ENCODE assay signal across 25 cellular contexts in genomic region chr2:200404615-200405014, GRCh38.
DNase-seq lines count a peak whose midpoint lies in the region; ATAC-seq, FAIRE-seq and TF ChIP-seq lines count a peak whose summit lies in the region.
"Had no signal": no experiment of that assay in that cellular context is flagged by ENCODE, and none has a peak within 500 bp of the region (broad histone marks: within the 10 kb centered on the region; RNA-seq: fewer than 3 reads in every experiment).

No MANE protein-coding gene starts in this region.

- no peak for TF ChIP-seq CTCF in MCF 10A (IDR thresholded peaks at IDR 0.05; ENCODE audit: unreplicated experiment)
- TF ChIP-seq CTCF in kidney (IDR thresholded peaks at IDR 0.05; ENCODE audit: borderline replicate concordance, extremely low read depth, insufficient read depth) = no peak

- no peaks in the 10 kb centered on the region for H3K27me3 Mint-ChIP-seq in activated naive CD8-positive, alpha-beta T cell treated with anti-CD3 and anti-CD28 coated beads, Interleukin-2, amount 10 ng/mL, durations not matched to agents 7 days and 5 days
- no peaks in the 10 kb centered on the region for H3K27me3 Mint-ChIP-seq in activated naive CD8-positive, alpha-beta T cell treated with anti-CD3 and anti-CD28 coated beads, Interleukin-2, amount 50 U/mL, for 24 hours
- H3K27me3 Mint-ChIP-seq in MCF 10A (ENCODE audit: insufficient read depth, unreplicated experiment) = no peaks in the 10 kb centered on the region
- H3K27me3 Mint-ChIP-seq: activated CD4-positive, alpha-beta memory T cell treated with anti-CD3 and anti-CD28 coated beads for 36 hours had no signal

- no peak overlapping the region for H3K9ac ChIP-seq in mucosa of rectum (ENCODE audit: low read depth in 1 of 2, low read length in 2 of 2)
- H3K9ac ChIP-seq in kidney (ENCODE audit: low read length in 2 of 2) = no peak overlapping the region
- H3K9ac ChIP-seq: KMS-11 had no signal

- H3K27me3 ChIP-seq in mucosa of rectum (ENCODE audit: control insufficient read depth in 2 of 2, insufficient read depth in 2 of 2, low read length in 2 of 2) = no peaks in the 10 kb centered on the region
- H3K27me3 ChIP-seq: pancreas, sigmoid colon, tibial nerve had no signal

- H3K4me3 Mint-ChIP-seq in activated naive CD8-positive, alpha-beta T cell treated with anti-CD3 and anti-CD28 coated beads, Interleukin-2, amount 10 ng/mL, durations not matched to agents 7 days and 5 days = no peak overlapping the region
- no peak overlapping the region for H3K4me3 Mint-ChIP-seq in activated naive CD8-positive, alpha-beta T cell treated with anti-CD3 and anti-CD28 coated beads, Interleukin-2, amount 50 U/mL, for 24 hours
- no peak overlapping the region for H3K4me3 Mint-ChIP-seq in MCF 10A (ENCODE audit: unreplicated experiment)
- H3K4me3 Mint-ChIP-seq: activated CD4-positive, alpha-beta memory T cell treated with anti-CD3 and anti-CD28 coated beads for 36 hours had no signal

- no peaks in the 10 kb centered on the region for H3K9me3 ChIP-seq in mucosa of rectum (ENCODE audit: control insufficient read depth in 2 of 2, low read length in 2 of 2)
- H3K9me3 ChIP-seq in kidney (ENCODE audit: control insufficient read depth in 1 of 2, low read length in 2 of 2) = no peaks in the 10 kb centered on the region
- H3K9me3 ChIP-seq: pancreas, sigmoid colon, tibial nerve had no signal

- H3K36me3 Mint-ChIP-seq in activated naive CD8-positive, alpha-beta T cell treated with anti-CD3 and anti-CD28 coated beads, Interleukin-2, amount 10 ng/mL, durations not matched to agents 7 days and 5 days = peaks cover 39% of the 10 kb centered on the region
- no peaks in the 10 kb centered on the region for H3K36me3 Mint-ChIP-seq in activated naive CD8-positive, alpha-beta T cell treated with anti-CD3 and anti-CD28 coated beads, Interleukin-2, amount 50 U/mL, for 24 hours (ENCODE audit: low read depth)
- peaks cover 12% of the 10 kb centered on the region for H3K36me3 Mint-ChIP-seq in MCF 10A (ENCODE audit: insufficient read depth, unreplicated experiment)
- H3K36me3 Mint-ChIP-seq: activated CD4-positive, alpha-beta memory T cell treated with anti-CD3 and anti-CD28 coated beads for 36 hours had no signal

- H3K4me1 Mint-ChIP-seq in activated naive CD8-positive, alpha-beta T cell treated with anti-CD3 and anti-CD28 coated beads, Interleukin-2, amount 10 ng/mL, durations not matched to agents 7 days and 5 days = peaks cover 27% of the 10 kb centered on the region
- peaks cover 28% of the 10 kb centered on the region for H3K4me1 Mint-ChIP-seq in activated naive CD8-positive, alpha-beta T cell treated with anti-CD3 and anti-CD28 coated beads, Interleukin-2, amount 50 U/mL, for 24 hours
- peaks cover 38% of the 10 kb centered on the region for H3K4me1 Mint-ChIP-seq in MCF 10A (ENCODE audit: insufficient read depth, unreplicated experiment)

- H3K27ac ChIP-seq in mucosa of rectum (ENCODE audit: low read depth in 2 of 2, low read length in 2 of 2) (peak overlapping the region; percentile 80 to 87), kidney (ENCODE audit: low read depth in 2 of 2, low read length in 2 of 2) (no peak overlapping the region)
- H3K27ac ChIP-seq: KMS-11 had no signal

- ATAC-seq in activated naive CD8-positive, alpha-beta T cell treated with anti-CD3 and anti-CD28 coated beads, Interleukin-2, amount 10 ng/mL, durations not matched to agents 7 days and 5 days (ENCODE audit: low read depth) = no peak
- ATAC-seq in activated naive CD8-positive, alpha-beta T cell treated with anti-CD3 and anti-CD28 coated beads, Interleukin-2, amount 50 U/mL, for 24 hours = no peak

- no TSS peak for BruUV-seq in MCF 10A (replicated peaks; lab: Mats Ljungman, UMichigan)

- H3K27ac Mint-ChIP-seq in activated naive CD8-positive, alpha-beta T cell treated with anti-CD3 and anti-CD28 coated beads, Interleukin-2, amount 10 ng/mL, durations not matched to agents 7 days and 5 days = peak overlapping the region; percentile 55
- no peak overlapping the region for H3K27ac Mint-ChIP-seq in activated naive CD8-positive, alpha-beta T cell treated with anti-CD3 and anti-CD28 coated beads, Interleukin-2, amount 50 U/mL, for 24 hours
- H3K27ac Mint-ChIP-seq in MCF 10A (ENCODE audit: low read depth, unreplicated experiment) = peak overlapping the region; percentile 9

- DNase-seq in activated naive CD8-positive, alpha-beta T cell treated with anti-CD3 and anti-CD28 coated beads, Interleukin-2, amount 10 ng/mL, durations not matched to agents 7 days and 5 days = no peak
- no peak for DNase-seq in activated naive CD8-positive, alpha-beta T cell treated with anti-CD3 and anti-CD28 coated beads, Interleukin-2, amount 50 U/mL, for 24 hours
- DNase-seq in MCF 10A (ENCODE audit: unreplicated experiment) = no peak
- no peak for DNase-seq in UCSD-AML1 (lab: John Stamatoyannopoulos, UW; ENCODE audit: unreplicated experiment)
- no peak for DNase-seq in kidney
- DNase-seq in RPMI8226 = no peak
- no peak for DNase-seq in frontal cortex (ENCODE audit: low spot score in 2 of 2)
- DNase-seq: activated CD4-positive, alpha-beta memory T cell treated with anti-CD3 and anti-CD28 coated beads for 36 hours; activated naive CD4-positive, alpha-beta T cell; activated T-cell treated with anti-CD3 and anti-CD28 coated beads for 4 hours; C1 segment of cervical spinal cord; cerebellar nuclear complex; effector memory CD4-positive, alpha-beta T cell; head of caudate nucleus; NCI-H1930; NCI-H446; NK-92 treated with Interleukin-12 subunit alpha and Interleukin-12 subunit beta, amount 100 ng/mL, for 24 hours; pancreas; sigmoid colon; stimulated activated CD4-positive, alpha-beta T cell treated with anti-CD3 and anti-CD28 coated beads, Interleukin-2, amount 100 ng/mL, for 24 hours; stimulated activated naive CD4-positive, alpha-beta T cell treated with Interleukin-2 at 50 U/mL for 16 hours had no signal

- FAIRE-seq in kidney (lab: Jason Lieb, UNC) = no peak
- FAIRE-seq in frontal cortex (lab: Jason Lieb, UNC) = no peak
- FAIRE-seq: GM12891, pancreas had no signal

- H3K4me3 ChIP-seq in mucosa of rectum (ENCODE audit: low read length in 2 of 2) (no peak overlapping the region), kidney (ENCODE audit: low read length in 2 of 2) (no peak overlapping the region)
- H3K4me3 ChIP-seq: pancreas, sigmoid colon, tibial nerve had no signal

- intact Hi-C loops in MCF 10A (cut with micrococcal nuclease) = loop anchor here (5.0 kb wide), 1 partner anchor 97 kb away; the partner anchor contains the start of gene SPATS2L
- intact Hi-C loops in kidney (cut with DNase I) = loop anchor here (5.0 kb wide), 1 partner anchor 87 kb away; no protein-coding TSS in a partner anchor

- peaks cover 22 to 39% of the 10 kb centered on the region in 2 donors for H3K4me1 ChIP-seq in mucosa of rectum (ENCODE audit: control insufficient read depth in 2 of 2, insufficient read depth in 2 of 2, low read length in 2 of 2)
- H3K4me1 ChIP-seq in kidney (ENCODE audit: control insufficient read depth in 1 of 2, insufficient read depth in 1 of 2, low read depth in 1 of 2, low read length in 2 of 2) = peaks cover 8 to 13% of the 10 kb centered on the region in 2 donors

- CTCF ChIA-PET in MCF 10A (lab: Yijun Ruan, JAX) = interaction anchor here (1.2 to 1.6 kb wide), 2 partner anchors 10 to 67 kb away, joined by 5 read pairs; no protein-coding TSS in a partner anchor

- POLR2A ChIA-PET in activated naive CD8-positive, alpha-beta T cell treated with anti-CD3 and anti-CD28 coated beads, Interleukin-2, amount 10 ng/mL, durations not matched to agents 7 days and 5 days (lab: Charles Lee) = no interaction called here
- POLR2A ChIA-PET in MCF 10A (lab: Yijun Ruan, JAX) = interaction anchor here (1.2 to 2.0 kb wide), 3 partner anchors 21 to 103 kb away, joined by 4 to 6 read pairs (median 5); partner anchors contain the start of gene SPATS2L

- no peaks in the 10 kb centered on the region for H3K9me3 Mint-ChIP-seq in activated naive CD8-positive, alpha-beta T cell treated with anti-CD3 and anti-CD28 coated beads, Interleukin-2, amount 10 ng/mL, durations not matched to agents 7 days and 5 days
- H3K9me3 Mint-ChIP-seq in activated naive CD8-positive, alpha-beta T cell treated with anti-CD3 and anti-CD28 coated beads, Interleukin-2, amount 50 U/mL, for 24 hours = no peaks in the 10 kb centered on the region
- no peaks in the 10 kb centered on the region for H3K9me3 Mint-ChIP-seq in MCF 10A (ENCODE audit: unreplicated experiment)
- H3K9me3 Mint-ChIP-seq: activated CD4-positive, alpha-beta memory T cell treated with anti-CD3 and anti-CD28 coated beads for 36 hours had no signal

- H3K36me3 ChIP-seq in mucosa of rectum (ENCODE audit: control insufficient read depth in 2 of 2, insufficient read depth in 2 of 2, low read length in 2 of 2) (no peaks in the 10 kb centered on the region), kidney (ENCODE audit: control insufficient read depth in 1 of 2, insufficient read depth in 2 of 2, low read length in 2 of 2) (no peaks in the 10 kb centered on the region)
- H3K36me3 ChIP-seq: pancreas, sigmoid colon had no signal

Comparison
In these comparisons a context has a peak if more than half of its experiments do, and no peak if none do; other contexts are left out.
1. H3K27ac ChIP-seq: peak in mucosa of rectum (2 of 2); none in kidney (0 of 2).